In genomic region chr7:148383651-148384050, GRCh38 we compare ENCODE assay signal across 37 cellular contexts.
"Had no signal": no experiment of that assay in that cellular context is flagged by ENCODE, and none has a peak within 500 bp of the region (broad histone marks: within the 10 kb centered on the region; RNA-seq: fewer than 3 reads in every experiment).

No MANE protein-coding gene starts in this region.

- H3K36me3 ChIP-seq: ascending aorta, cardiac muscle cell had no signal

- H3K27me3 ChIP-seq: ascending aorta, cardiac muscle cell had no signal

- H3K36me3 Mint-ChIP-seq: activated CD4-positive, alpha-beta memory T cell treated with anti-CD3 and anti-CD28 coated beads for 36 hours; activated naive CD4-positive, alpha-beta T cell treated with anti-CD3 and anti-CD28 coated beads, Interleukin-2, amount 10 ng/mL, durations not matched to agents 7 days and 5 days; activated naive CD4-positive, alpha-beta T cell treated with anti-CD3 and anti-CD28 coated beads, Interleukin-2, amount 50 U/mL, for 24 hours; activated naive CD8-positive, alpha-beta T cell; activated naive CD8-positive, alpha-beta T cell treated with anti-CD3 and anti-CD28 coated beads, Interleukin-2, amount 10 ng/mL, durations not matched to agents 7 days and 5 days had no signal

- H3K9me3 Mint-ChIP-seq: activated B cell treated with CpG ODN at 0.5 μM for 24 hours; activated CD4-positive, alpha-beta T cell treated with anti-CD3 and anti-CD28 coated beads, Interleukin-2, amount 10 ng/mL, durations not matched to agents 24 days and 14 days; activated CD8-positive, alpha-beta T cell treated with anti-CD3 and anti-CD28 coated beads for 36 hours; activated naive CD4-positive, alpha-beta T cell treated with anti-CD3 and anti-CD28 coated beads, Interleukin-2, amount 10 ng/mL, durations not matched to agents 7 days and 5 days; activated naive CD4-positive, alpha-beta T cell treated with anti-CD3 and anti-CD28 coated beads, Interleukin-2, amount 50 U/mL, for 24 hours; activated naive CD8-positive, alpha-beta T cell treated with anti-CD3 and anti-CD28 coated beads, Interleukin-2, amount 10 ng/mL, durations not matched to agents 7 days and 5 days; activated naive CD8-positive, alpha-beta T cell treated with anti-CD3 and anti-CD28 coated beads, Interleukin-2, amount 50 U/mL, for 24 hours; activated T-cell treated with anti-CD3 and anti-CD28 coated beads, Interleukin-2, amount 50 U/mL, for 4 hours; activated T-cell treated with anti-CD3 and anti-CD28 coated beads, Interleukin-2, amount 50 U/mL, for 72 hours; activated T-helper 1 cell treated with anti-CD3 and anti-CD28 coated beads, Interleukin-12 subunit alpha, Interleukin-12 subunit beta, Interleukin-2, Interleukin-4 antibody, amounts not matched to agents 30 ng/mL and 10 ng/mL and 1 ng/mL, durations not matched to agents 14 hours and 24 hours and 36 hours; activated T-helper 17 cell treated with anti-CD3 and anti-CD28 coated beads, Interleukin-2, amount 50 U/mL, for 72 hours; central memory CD8-positive, alpha-beta T cell; T-helper 1 cell treated with Interleukin-12 subunit alpha and Interleukin-12 subunit beta and Interleukin-4 antibody, amounts not matched to agents 30 μg/mL and 1 μg/mL, for 36 hours; T-helper 2 cell treated with Interferon-gamma antibody and Interleukin-4, amounts not matched to agents 5 μg/mL and 100 μg/mL, for 36 hours had no signal

- H3K27me3 Mint-ChIP-seq: activated B cell treated with CpG ODN at 0.5 μM for 24 hours; activated CD4-positive, alpha-beta T cell treated with anti-CD3 and anti-CD28 coated beads, Interleukin-2, amount 10 ng/mL, durations not matched to agents 24 days and 14 days; activated naive CD4-positive, alpha-beta T cell treated with anti-CD3 and anti-CD28 coated beads, Interleukin-2, amount 10 ng/mL, durations not matched to agents 7 days and 5 days; activated naive CD8-positive, alpha-beta T cell treated with anti-CD3 and anti-CD28 coated beads, Interleukin-2, amount 50 U/mL, for 24 hours; activated T-helper 17 cell treated with anti-CD3 and anti-CD28 coated beads, Interleukin-2, amount 50 U/mL, for 72 hours; brain had no signal

- DNase-seq: activated B cell treated with CpG ODN at 0.5 μM for 24 hours; activated CD4-positive, alpha-beta memory T cell treated with anti-CD3 and anti-CD28 coated beads for 36 hours; activated CD4-positive, alpha-beta T cell treated with anti-CD3 and anti-CD28 coated beads for 4 hours; activated CD4-positive, alpha-beta T cell treated with anti-CD3 and anti-CD28 coated beads, Interleukin-2, amount 10 ng/mL, durations not matched to agents 24 days and 14 days; activated CD4-positive, alpha-beta T cell treated with anti-CD3 and anti-CD28 coated beads, Interleukin-2, amount 50 U/mL, for 1 hour; activated CD4-positive, alpha-beta T cell treated with anti-CD3 and anti-CD28 coated beads, Interleukin-2, amount 50 U/mL, for 4 hours; activated CD4-positive, CD25-positive, alpha-beta regulatory T cell treated with anti-CD3 and anti-CD28 coated beads, Interleukin-2, amount 50 U/mL, for 72 hours; activated CD8-positive, alpha-beta memory T cell treated with anti-CD3 and anti-CD28 coated beads, Interleukin-2, amount 50 U/mL, for 4 hours; activated CD8-positive, alpha-beta T cell treated with anti-CD3 and anti-CD28 coated beads for 36 hours; activated effector memory CD4-positive, alpha-beta T cell treated with anti-CD3 and anti-CD28 coated beads, Interleukin-2, amount 50 U/mL, for 16 hours; activated gamma-delta T cell treated with Interleukin-2 at 50 U/mL for 16 hours; activated naive CD4-positive, alpha-beta T cell; activated naive CD4-positive, alpha-beta T cell treated with anti-CD3 and anti-CD28 coated beads, Interleukin-2, amount 10 ng/mL, durations not matched to agents 7 days and 5 days; activated naive CD8-positive, alpha-beta T cell treated with anti-CD3 and anti-CD28 coated beads, Interleukin-2, amount 10 ng/mL, durations not matched to agents 7 days and 5 days; activated naive CD8-positive, alpha-beta T cell treated with anti-CD3 and anti-CD28 coated beads, Interleukin-2, amount 50 U/mL, for 24 hours; activated T-cell treated with anti-CD3 and anti-CD28 coated beads for 4 hours; activated T-cell treated with anti-CD3 and anti-CD28 coated beads, Interleukin-2, amount 50 U/mL, for 1 hour; activated T-cell treated with anti-CD3 and anti-CD28 coated beads, Interleukin-2, amount 50 U/mL, for 4 hours; activated T-cell treated with anti-CD3 and anti-CD28 coated beads, Interleukin-2, amount 50 U/mL, for 72 hours; amygdala; anterior cingulate cortex; caudate nucleus; cerebellar nuclear complex; T-helper 1 cell; T-helper 2 cell; T-helper 9 cell had no signal

- H3K4me1 ChIP-seq: ascending aorta had no signal

- H3K4me3 Mint-ChIP-seq: activated B cell treated with CpG ODN at 0.5 μM for 24 hours; activated CD4-positive, alpha-beta memory T cell treated with anti-CD3 and anti-CD28 coated beads for 36 hours; activated CD4-positive, alpha-beta T cell treated with anti-CD3 and anti-CD28 coated beads, Interleukin-2, amount 10 ng/mL, durations not matched to agents 24 days and 14 days; activated CD8-positive, alpha-beta T cell treated with anti-CD3 and anti-CD28 coated beads for 36 hours; activated naive CD4-positive, alpha-beta T cell treated with anti-CD3 and anti-CD28 coated beads, Interleukin-2, amount 10 ng/mL, durations not matched to agents 7 days and 5 days; activated naive CD4-positive, alpha-beta T cell treated with anti-CD3 and anti-CD28 coated beads, Interleukin-2, amount 50 U/mL, for 24 hours; activated naive CD8-positive, alpha-beta T cell; activated naive CD8-positive, alpha-beta T cell treated with anti-CD3 and anti-CD28 coated beads, Interleukin-2, amount 10 ng/mL, durations not matched to agents 7 days and 5 days; activated naive CD8-positive, alpha-beta T cell treated with anti-CD3 and anti-CD28 coated beads, Interleukin-2, amount 50 U/mL, for 24 hours; activated T-cell treated with anti-CD3 and anti-CD28 coated beads, Interleukin-2, amount 50 U/mL, for 4 hours; activated T-cell treated with anti-CD3 and anti-CD28 coated beads, Interleukin-2, amount 50 U/mL, for 72 hours; activated T-helper 1 cell treated with anti-CD3 and anti-CD28 coated beads, Interleukin-12 subunit alpha, Interleukin-12 subunit beta, Interleukin-2, Interleukin-4 antibody, amounts not matched to agents 30 ng/mL and 10 ng/mL and 1 ng/mL, durations not matched to agents 14 hours and 24 hours and 36 hours; activated T-helper 17 cell treated with anti-CD3 and anti-CD28 coated beads, Interleukin-2, amount 50 U/mL, for 72 hours; brain; central memory CD8-positive, alpha-beta T cell; T-helper 1 cell treated with Interleukin-12 subunit alpha and Interleukin-12 subunit beta and Interleukin-4 antibody, amounts not matched to agents 30 μg/mL and 1 μg/mL, for 36 hours; T-helper 2 cell treated with Interferon-gamma antibody and Interleukin-4, amounts not matched to agents 5 μg/mL and 100 μg/mL, for 36 hours had no signal

- H3K4me3 ChIP-seq: ascending aorta, cardiac muscle cell had no signal

- H3K27ac Mint-ChIP-seq: activated B cell treated with CpG ODN at 0.5 μM for 24 hours; activated CD4-positive, alpha-beta memory T cell treated with anti-CD3 and anti-CD28 coated beads for 36 hours; activated CD4-positive, alpha-beta T cell treated with anti-CD3 and anti-CD28 coated beads, Interleukin-2, amount 10 ng/mL, durations not matched to agents 24 days and 14 days; activated CD8-positive, alpha-beta T cell treated with anti-CD3 and anti-CD28 coated beads for 36 hours; activated naive CD4-positive, alpha-beta T cell treated with anti-CD3 and anti-CD28 coated beads, Interleukin-2, amount 10 ng/mL, durations not matched to agents 7 days and 5 days; activated naive CD4-positive, alpha-beta T cell treated with anti-CD3 and anti-CD28 coated beads, Interleukin-2, amount 50 U/mL, for 24 hours; activated naive CD8-positive, alpha-beta T cell; activated naive CD8-positive, alpha-beta T cell treated with anti-CD3 and anti-CD28 coated beads, Interleukin-2, amount 10 ng/mL, durations not matched to agents 7 days and 5 days; activated naive CD8-positive, alpha-beta T cell treated with anti-CD3 and anti-CD28 coated beads, Interleukin-2, amount 50 U/mL, for 24 hours; activated T-cell treated with anti-CD3 and anti-CD28 coated beads, Interleukin-2, amount 50 U/mL, for 72 hours; activated T-helper 1 cell treated with anti-CD3 and anti-CD28 coated beads, Interleukin-12 subunit alpha, Interleukin-12 subunit beta, Interleukin-2, Interleukin-4 antibody, amounts not matched to agents 30 ng/mL and 10 ng/mL and 1 ng/mL, durations not matched to agents 14 hours and 24 hours and 36 hours; activated T-helper 17 cell treated with anti-CD3 and anti-CD28 coated beads, Interleukin-2, amount 50 U/mL, for 72 hours; T-helper 1 cell treated with Interleukin-12 subunit alpha and Interleukin-12 subunit beta and Interleukin-4 antibody, amounts not matched to agents 30 μg/mL and 1 μg/mL, for 36 hours; T-helper 2 cell treated with Interferon-gamma antibody and Interleukin-4, amounts not matched to agents 5 μg/mL and 100 μg/mL, for 36 hours had no signal

- ATAC-seq: activated CD8-positive, alpha-beta T cell treated with anti-CD3 and anti-CD28 coated beads for 36 hours; activated naive CD8-positive, alpha-beta T cell treated with anti-CD3 and anti-CD28 coated beads, Interleukin-2, amount 50 U/mL, for 24 hours; activated T-cell treated with anti-CD3 and anti-CD28 coated beads, Interleukin-2, amount 50 U/mL, for 4 hours; activated T-cell treated with anti-CD3 and anti-CD28 coated beads, Interleukin-2, amount 50 U/mL, for 72 hours; activated T-helper 17 cell treated with anti-CD3 and anti-CD28 coated beads, Interleukin-2, amount 50 U/mL, for 72 hours had no signal

- H3K27ac ChIP-seq: ascending aorta, cardiac muscle cell, VCaP had no signal

- H3K4me1 Mint-ChIP-seq: activated B cell treated with CpG ODN at 0.5 μM for 24 hours; activated CD4-positive, alpha-beta T cell treated with anti-CD3 and anti-CD28 coated beads, Interleukin-2, amount 10 ng/mL, durations not matched to agents 24 days and 14 days; activated naive CD4-positive, alpha-beta T cell treated with anti-CD3 and anti-CD28 coated beads, Interleukin-2, amount 10 ng/mL, durations not matched to agents 7 days and 5 days; activated naive CD4-positive, alpha-beta T cell treated with anti-CD3 and anti-CD28 coated beads, Interleukin-2, amount 50 U/mL, for 24 hours; activated naive CD8-positive, alpha-beta T cell treated with anti-CD3 and anti-CD28 coated beads, Interleukin-2, amount 10 ng/mL, durations not matched to agents 7 days and 5 days; activated naive CD8-positive, alpha-beta T cell treated with anti-CD3 and anti-CD28 coated beads, Interleukin-2, amount 50 U/mL, for 24 hours; activated T-helper 17 cell treated with anti-CD3 and anti-CD28 coated beads, Interleukin-2, amount 50 U/mL, for 72 hours; central memory CD8-positive, alpha-beta T cell had no signal

- H3K9me3 ChIP-seq: ascending aorta had no signal
